Comparison of ENCODE assay signal across 8 cellular contexts in genomic region chr3:111667621-111668239, GRCh38. TPM values are rescaled to one million over a fixed set of nuclear protein-coding genes. Genes with fewer than 3 reads are reported as not detected.
DNase-seq lines count a peak whose midpoint lies in the region; ATAC-seq and TF ChIP-seq lines count a peak whose summit lies in the region.

No MANE protein-coding gene starts in this region.

- H3K27me3 Mint-ChIP-seq in naive thymus-derived CD4-positive, alpha-beta T cell: no peaks in the 10 kb centered on the region

- no peaks in the 10 kb centered on the region for H3K27me3 ChIP-seq in SU-DHL-6 (ENCODE audit: low read length)
- H3K27me3 ChIP-seq in ascending aorta: no peaks in the 10 kb centered on the region
- H3K27me3 ChIP-seq in naive thymus-derived CD4-positive, alpha-beta T cell (ENCODE audit: control insufficient read depth in 2 of 2, insufficient read depth in 2 of 2, low read length in 2 of 2): no peaks in the 10 kb centered on the region
- no peaks in the 10 kb centered on the region for H3K27me3 ChIP-seq in vagina
- no peaks in the 10 kb centered on the region for H3K27me3 ChIP-seq in A673 (replicated peaks; ENCODE audit: insufficient read depth, low read depth, low read length, poor library complexity)

- no peak overlapping the region for H3K9ac ChIP-seq in SU-DHL-6 (ENCODE audit: low read length)

- no peak overlapping the region for H2AFZ ChIP-seq in SU-DHL-6 (ENCODE audit: low read depth, low read length, severe bottlenecking)

- no peaks in the 10 kb centered on the region for H3K79me2 ChIP-seq in SU-DHL-6 (ENCODE audit: insufficient read depth, low read length)

- H3K4me2 ChIP-seq in SU-DHL-6 (ENCODE audit: low read depth, low read length, poor library complexity, severe bottlenecking): peak overlapping the region; percentile 38

- no peaks in the 10 kb centered on the region for H3F3A ChIP-seq in SU-DHL-6 (ENCODE audit: insufficient read depth)

- H3K4me1 ChIP-seq in ascending aorta (no peaks in the 10 kb centered on the region), vagina (no peaks in the 10 kb centered on the region), A673 (ENCODE audit: insufficient read depth, low read length, poor library complexity, severe bottlenecking) (no peaks in the 10 kb centered on the region)
- H3K4me1 ChIP-seq in naive thymus-derived CD4-positive, alpha-beta T cell (ENCODE audit: control insufficient read depth in 2 of 2, insufficient read depth in 2 of 2, low read length in 2 of 2): peaks cover 40 to 46% of the 10 kb centered on the region in 2 donors

- H3K36me3 Mint-ChIP-seq in naive thymus-derived CD4-positive, alpha-beta T cell: peaks cover 3 to 58% (median 22%) of the 10 kb centered on the region in 5 donors

- no peak for TF ChIP-seq POLR2A in vagina (IDR thresholded peaks at IDR 0.05)

- H3K4me3 ChIP-seq in SU-DHL-6 (ENCODE audit: insufficient read depth, low read length, poor library complexity, severe bottlenecking) (no peak overlapping the region), ascending aorta (no peak overlapping the region), vagina (no peak overlapping the region), A673 (ENCODE audit: low read depth, low read length, poor library complexity, severe bottlenecking) (no peak overlapping the region)
- H3K4me3 ChIP-seq in naive thymus-derived CD4-positive, alpha-beta T cell (ENCODE audit: low read length): peak overlapping the region; percentile 53

- POLR2A ChIA-PET in naive thymus-derived CD4-positive, alpha-beta T cell (lab: Charles Lee): interaction anchor here (1.0 to 3.6 kb wide), 11 partner anchors 9 to 345 kb away, joined by 3 to 19 read pairs (median 4); partner anchors contain the start of genes ABHD10 and CD96
- POLR2A ChIA-PET in A673 (lab: Charles Lee; ENCODE audit: low non-redundant PET): no interaction called here

- intact Hi-C loops in ascending aorta (cut with DNase I): loop anchor here (2.0 kb wide), 4 partner anchors 23 to 345 kb away; no protein-coding TSS in a partner anchor
- intact Hi-C loops in naive thymus-derived CD4-positive, alpha-beta T cell (cut with micrococcal nuclease): loop anchor here (1.0 to 10.0 kb wide), 16 partner anchors 9 to 827 kb away; partner anchors contain the start of genes CD96 (in 2 of the 2), BTLA (in 1 of the 2) and NECTIN3 (in 1 of the 2)
- intact Hi-C loops in vagina (cut with DNase I): loop anchor here (10.0 kb wide), 1 partner anchor 377 kb away; no protein-coding TSS in a partner anchor
- intact Hi-C loops in A673 (cut with micrococcal nuclease; ENCODE audit: unreplicated experiment): loop anchor here (5.0 kb wide), 1 partner anchor 300 kb away; no protein-coding TSS in a partner anchor

- H3K9me2 ChIP-seq in SU-DHL-6 (replicated peaks; ENCODE audit: insufficient read depth, low read length): no peaks in the 10 kb centered on the region

- peaks cover 1% of the 10 kb centered on the region; the same call in 1 of the 2 replicates for H3K9me3 ChIP-seq in SU-DHL-6 (ENCODE audit: insufficient read depth, low read length)
- H3K9me3 ChIP-seq in ascending aorta: no peaks in the 10 kb centered on the region
- peaks cover 0 to 1% (median 0%) of the 10 kb centered on the region in 3 experiments for H3K9me3 ChIP-seq in naive thymus-derived CD4-positive, alpha-beta T cell (ENCODE audit: control insufficient read depth in 2 of 3, low read length in 3 of 3)
- H3K9me3 ChIP-seq in vagina: no peaks in the 10 kb centered on the region
- no peaks in the 10 kb centered on the region for H3K9me3 ChIP-seq in A673 (ENCODE audit: low read depth, low read length, poor library complexity, severe bottlenecking)

- peaks cover 35 to 78% (median 72%) of the 10 kb centered on the region in 7 donors for H3K4me1 Mint-ChIP-seq in naive thymus-derived CD4-positive, alpha-beta T cell

- peak overlapping the region; percentile 66 to 87 (median 77) for H3K4me3 Mint-ChIP-seq in naive thymus-derived CD4-positive, alpha-beta T cell

- ATAC-seq in GM19025 (IDR thresholded peaks at IDR 0.05; ENCODE audit: low read depth, unreplicated experiment) (peak; percentile 98), HG03060 (IDR thresholded peaks at IDR 0.05; ENCODE audit: low read depth, unreplicated experiment) (peak; percentile 97)
- peak; percentile 99 for ATAC-seq in naive thymus-derived CD4-positive, alpha-beta T cell

- peak; percentile 29 to 69 for DNase-seq in ascending aorta (ENCODE audit: low spot score in 2 of 2)
- peak in 8 of 9 donors; percentile 47 to 91 (median 88) for DNase-seq in naive thymus-derived CD4-positive, alpha-beta T cell
- no peak for DNase-seq in vagina (ENCODE audit: extremely low spot score in 2 of 2)
- DNase-seq in DMS114 treated with DMSO at 0.1 percent for 48 hours (lab: John Stamatoyannopoulos, UW; ENCODE audit: unreplicated experiment): no peak
- no peak for DNase-seq in A673 (ENCODE audit: low spot score)

- CTCF ChIA-PET in naive thymus-derived CD4-positive, alpha-beta T cell (lab: Charles Lee): interaction anchor here (0.7 to 6.4 kb wide), 7 partner anchors 12 to 346 kb away, joined by 3 to 102 read pairs (median 5); no protein-coding TSS in a partner anchor
- CTCF ChIA-PET in A673 (lab: Charles Lee): interaction anchor here (0.6 to 1.2 kb wide), 2 partner anchors 199 to 346 kb away, joined by 4 to 5 read pairs; no protein-coding TSS in a partner anchor

- H3K36me3 ChIP-seq in SU-DHL-6 (ENCODE audit: low read length) (no peaks in the 10 kb centered on the region), ascending aorta (no peaks in the 10 kb centered on the region), vagina (no peaks in the 10 kb centered on the region), A673 (ENCODE audit: insufficient read depth, low read length, poor library complexity, severe bottlenecking) (no peaks in the 10 kb centered on the region)
- H3K36me3 ChIP-seq in naive thymus-derived CD4-positive, alpha-beta T cell (ENCODE audit: control insufficient read depth in 2 of 3, insufficient read depth in 3 of 3, low read length in 3 of 3): peaks cover 0 to 5% (median 0%) of the 10 kb centered on the region in 3 experiments

- peaks cover 0 to 15% (median 6%) of the 10 kb centered on the region in 11 donors for H3K9me3 Mint-ChIP-seq in naive thymus-derived CD4-positive, alpha-beta T cell

- no TSS peak for BruUV-seq in A673 (replicated peaks; lab: Mats Ljungman, UMichigan)

- H4K20me1 ChIP-seq in SU-DHL-6 (ENCODE audit: low read depth, low read length): no peaks in the 10 kb centered on the region

- H3K27ac ChIP-seq in SU-DHL-6 (ENCODE audit: low read depth, low read length) (peak overlapping the region; percentile 29; the same call in 1 of the 2 replicates), ascending aorta (no peak overlapping the region), vagina (peak overlapping the region; percentile 24), A673 (ENCODE audit: low read depth, low read length, poor library complexity, severe bottlenecking) (no peak overlapping the region)
- H3K27ac ChIP-seq in naive thymus-derived CD4-positive, alpha-beta T cell (ENCODE audit: low read depth, low read length): peak overlapping the region; percentile 75

- TF ChIP-seq CTCF in SU-DHL-6 (IDR thresholded peaks at IDR 0.05; ENCODE audit: insufficient read depth, low read length, poor library complexity, severe bottlenecking) (no peak), ascending aorta (IDR thresholded peaks at IDR 0.05) (no peak), vagina (IDR thresholded peaks at IDR 0.05) (no peak), A673 (conservative IDR thresholded peaks at IDR 0.05; ENCODE audit: low read depth, low read length) (no peak)

- peak overlapping the region; percentile 86 to 96 (median 90) for H3K27ac Mint-ChIP-seq in naive thymus-derived CD4-positive, alpha-beta T cell

RNA-seq across cellular contexts. Expression of gene PLCXD2, which starts 6.7 kb away (rescaled TPM):
- 1.1 TPM for total RNA-seq in ascending aorta
- 10 to 100 TPM in 3 of 5 experiments, 1 to 10 TPM in 2; 8.2 to 18.3 (median 12.3) TPM for total RNA-seq in naive thymus-derived CD4-positive, alpha-beta T cell
- polyA plus RNA-seq in naive thymus-derived CD4-positive, alpha-beta T cell: 1 to 10 TPM; 2.1 to 2.4 TPM
- total RNA-seq in vagina: 0.98 TPM
- 0.67 and 0.98 TPM in 2 replicates for total RNA-seq in A673 (2021)

Comparison
In these comparisons a context has a peak if more than half of its experiments do, and no peak if none do; other contexts are left out.
1. H3K27ac ChIP-seq: peak in SU-DHL-6 (single experiment), naive thymus-derived CD4-positive, alpha-beta T cell (single experiment) and vagina (single experiment); none in ascending aorta (0 of 2) and A673 (single experiment).
2. DNase-seq: peak in ascending aorta (2 of 2) and naive thymus-derived CD4-positive, alpha-beta T cell (8 of 9); none in vagina (0 of 2), DMS114 treated with DMSO at 0.1 percent for 48 hours (single experiment) and A673 (single experiment).
3. Peak in every context shown above with its lines, with median percentiles within 50 percentile points of each other: ATAC-seq.